Comparison of ENCODE assay signal across 11 cellular contexts in genomic region chr16:81841709-81842108, GRCh38.
DNase-seq lines count a peak whose midpoint lies in the region; ATAC-seq and TF ChIP-seq lines count a peak whose summit lies in the region.
"Had no signal": no experiment of that assay in that cellular context is flagged by ENCODE, and none has a peak within 500 bp of the region (broad histone marks: within the 10 kb centered on the region; RNA-seq: fewer than 3 reads in every experiment).

No MANE protein-coding gene starts in this region.

- no peak for TF ChIP-seq CTCF in GM10248 (IDR thresholded peaks at IDR 0.05; ENCODE audit: control extremely low read depth, extremely low read depth, low read depth, missing control alignments)

- POLR2A ChIA-PET in GM10248 (lab: Yijun Ruan, JAX) (no interaction called here), T-cell (lab: Charles Lee) (no interaction called here)

- peaks cover 5 to 24% (median 9%) of the 10 kb centered on the region in 3 donors for H3K4me1 Mint-ChIP-seq in T-cell

- CTCF ChIA-PET in GM10248 (lab: Yijun Ruan, JAX), result interaction anchor here (0.9 to 2.6 kb wide), 10 partner anchors 10 to 112 kb away, joined by 3 to 22 read pairs (median 4); no protein-coding TSS in a partner anchor
- CTCF ChIA-PET in T-cell (lab: Charles Lee), result no interaction called here

- ATAC-seq in GM19328 (IDR thresholded peaks at IDR 0.05; ENCODE audit: unreplicated experiment) (peak; percentile 59), HG03064 (IDR thresholded peaks at IDR 0.05; ENCODE audit: low read depth, unreplicated experiment) (peak; percentile 51), T-cell (replicated peaks in 1 of 4) (peak; percentile 15 to 74 (median 44))

- DNase-seq in GM10248 (ENCODE audit: extremely low spot score) (peak; percentile 51), T-cell (peak in 22 of 34 experiments; percentile 10 to 57 (median 26)), caudate nucleus (lab: John Stamatoyannopoulos, UW) (no peak), SW 1271 (lab: John Stamatoyannopoulos, UW) (no peak), UCSD-AML1 (lab: John Stamatoyannopoulos, UW; ENCODE audit: unreplicated experiment) (no peak)
- DNase-seq in activated CD4-positive, alpha-beta T cell treated with anti-CD3 and anti-CD28 coated beads for 1 hour, result no peak
- DNase-seq: mesenchymal stem cell, SIG-M5 had no signal

- H3K27ac Mint-ChIP-seq in T-cell, result peak overlapping the region in 1 of 2 donors; percentile 39

- H3K27me3 Mint-ChIP-seq in T-cell, result peaks cover 0 to 6% of the 10 kb centered on the region in 2 donors

- H3K27ac ChIP-seq in caudate nucleus (ENCODE audit: low read depth, low read length), result no peak overlapping the region
- H3K27ac ChIP-seq: cardiac muscle cell had no signal

- peak overlapping the region in 1 of 3 donors; percentile 31 for H3K4me3 Mint-ChIP-seq in T-cell

- no peaks in the 10 kb centered on the region for H3K36me3 Mint-ChIP-seq in T-cell

- H3K9me3 Mint-ChIP-seq in T-cell, result no peaks in the 10 kb centered on the region

Comparison
In these comparisons a context has a peak if more than half of its experiments do, and no peak if none do; other contexts are left out.
1. DNase-seq: peak in GM10248 (single experiment) and T-cell (22 of 34); none in caudate nucleus (0 of 61), SW 1271 (0 of 2), activated CD4-positive, alpha-beta T cell treated with anti-CD3 and anti-CD28 coated beads for 1 hour (single experiment) and UCSD-AML1 (single experiment).
2. Peak in every context shown above with its lines, with median percentiles within 50 percentile points of each other: ATAC-seq.